In the genomic region with DNA sequence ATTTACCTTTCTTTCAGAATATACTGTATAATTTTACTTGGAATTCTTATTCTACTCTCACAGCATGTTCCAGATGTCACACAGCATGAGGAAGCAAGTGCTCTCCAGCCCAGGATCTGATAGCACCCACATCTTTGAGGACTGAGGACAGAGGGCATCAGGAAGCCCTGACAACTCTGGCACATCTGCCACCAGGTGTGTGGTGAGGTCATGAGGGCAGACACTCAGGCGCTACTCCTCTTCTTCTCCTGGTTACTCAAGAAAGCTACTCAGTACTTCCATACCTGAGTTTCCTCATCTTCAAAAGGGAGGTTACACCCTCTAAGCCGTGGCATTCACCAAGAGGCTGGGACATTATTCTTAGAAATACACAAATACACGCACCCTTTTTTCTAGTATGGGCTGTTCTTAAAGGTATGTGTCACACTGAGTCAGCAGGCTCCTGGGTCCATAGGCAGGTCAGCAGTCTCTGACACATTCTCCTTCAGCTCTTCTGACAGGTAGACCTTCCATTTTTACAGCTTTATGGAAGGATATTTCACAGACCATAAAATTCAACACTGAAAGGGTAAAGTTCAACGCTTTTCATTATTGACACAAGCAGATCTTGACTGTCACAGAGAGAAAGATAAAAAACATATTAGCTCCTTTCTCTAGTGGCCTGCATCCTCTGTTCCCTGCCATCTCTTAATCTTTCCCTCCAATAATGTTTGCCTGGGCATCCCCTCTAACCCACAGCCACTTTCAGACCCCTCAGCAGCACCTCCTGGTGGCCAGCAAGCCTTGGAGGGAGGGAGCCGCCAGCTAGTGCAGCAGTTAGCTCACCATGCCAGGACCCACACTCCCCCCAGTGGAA, we compare ENCODE assay signal across 8 cellular contexts.
DNase-seq lines count a peak whose midpoint lies in the region; FAIRE-seq and TF ChIP-seq lines count a peak whose summit lies in the region.

No MANE protein-coding gene starts in this region.

- no peak overlapping the region for H2BK120ac ChIP-seq in neuronal stem cell (ENCODE audit: low read depth, low read length)

- no peak overlapping the region for H2BK5ac ChIP-seq in neuronal stem cell (ENCODE audit: low read length)

- no peak overlapping the region for H3K4me3 Mint-ChIP-seq in T-helper 2 cell treated with Interferon-gamma antibody and Interleukin-4, amounts not matched to agents 5 μg/mL and 100 μg/mL, for 36 hours
- H3K4me3 Mint-ChIP-seq in immature natural killer cell = no peak overlapping the region

- no peak overlapping the region for H2BK15ac ChIP-seq in neuronal stem cell (ENCODE audit: low read length)

- H3K27me3 Mint-ChIP-seq in T-helper 2 cell treated with Interferon-gamma antibody and Interleukin-4, amounts not matched to agents 5 μg/mL and 100 μg/mL, for 36 hours (ENCODE audit: low read depth) = peaks cover 3% of the 10 kb centered on the region
- H3K27me3 Mint-ChIP-seq in immature natural killer cell (ENCODE audit: low read depth in 3 of 3) = peaks cover 10 to 19% (median 12%) of the 10 kb centered on the region in 3 donors

- H3K4me2 ChIP-seq in neuronal stem cell (ENCODE audit: insufficient read depth, low read length, poor library complexity, severe bottlenecking) = no peak overlapping the region

- H4K91ac ChIP-seq in neuronal stem cell (ENCODE audit: low read depth, low read length, poor library complexity) = no peak overlapping the region

- H3K9me3 ChIP-seq in neuronal stem cell (replicated peaks in 1 of 2; ENCODE audit: control insufficient read depth in 2 of 2, insufficient read depth in 1 of 2, low read depth in 1 of 2, low read length in 2 of 2) = no peaks in the 10 kb centered on the region
- H3K9me3 ChIP-seq in effector memory CD4-positive, alpha-beta T cell (ENCODE audit: control insufficient read depth, low read length) = no peaks in the 10 kb centered on the region

- no peak overlapping the region for H3K4ac ChIP-seq in neuronal stem cell (ENCODE audit: low read length)

- no peak overlapping the region for H2AFZ ChIP-seq in neuronal stem cell (ENCODE audit: low read length)

- no peak overlapping the region for H3K4me3 ChIP-seq in fibroblast of mammary gland (ENCODE audit: control insufficient read depth, low read depth, low read length)
- no peak overlapping the region for H3K4me3 ChIP-seq in neuronal stem cell (ENCODE audit: low read length in 2 of 2)
- no peak overlapping the region for H3K4me3 ChIP-seq in effector memory CD4-positive, alpha-beta T cell (ENCODE audit: insufficient read depth, low read depth, low read length, poor library complexity, severe bottlenecking)

- peaks cover 0 to 14% of the 10 kb centered on the region in 2 donors for H3K4me1 ChIP-seq in neuronal stem cell (ENCODE audit: control insufficient read depth in 2 of 2, insufficient read depth in 1 of 2, low read depth in 1 of 2, low read length in 2 of 2)
- no peaks in the 10 kb centered on the region for H3K4me1 ChIP-seq in effector memory CD4-positive, alpha-beta T cell (ENCODE audit: control insufficient read depth, insufficient read depth, low read length, poor library complexity, severe bottlenecking)

- no peaks in the 10 kb centered on the region for H3K9me3 Mint-ChIP-seq in T-helper 2 cell treated with Interferon-gamma antibody and Interleukin-4, amounts not matched to agents 5 μg/mL and 100 μg/mL, for 36 hours
- H3K9me3 Mint-ChIP-seq in immature natural killer cell = peaks cover 0 to 4% (median 0%) of the 10 kb centered on the region in 6 donors

- peak; percentile 94 for TF ChIP-seq CTCF in fibroblast of mammary gland (conservative IDR thresholded peaks at IDR 0.05; ENCODE audit: control insufficient read depth, insufficient read depth, low read depth, low read length)

- H3K27ac ChIP-seq in neuronal stem cell (replicated peaks; ENCODE audit: low read length) = no peak overlapping the region
- H3K27ac ChIP-seq in effector memory CD4-positive, alpha-beta T cell (ENCODE audit: insufficient read depth, low read length, poor library complexity, severe bottlenecking) = no peak overlapping the region

- no peak overlapping the region for H3K18ac ChIP-seq in neuronal stem cell (ENCODE audit: low read length)

- peak; percentile 86 for FAIRE-seq in G401.6 (lab: Jason Lieb, UNC)

- H3K79me1 ChIP-seq in neuronal stem cell (ENCODE audit: low read depth, low read length) = no peaks in the 10 kb centered on the region

- no CpG with 5 or more reads among the region's 5 CpGs for WGBS in neuronal stem cell (ENCODE audit: extremely low coverage in 2 of 2, insufficient read length in 2 of 2, insufficient replicate concordance in 1 of 2), 2 donors

- H3K36me3 Mint-ChIP-seq in T-helper 2 cell treated with Interferon-gamma antibody and Interleukin-4, amounts not matched to agents 5 μg/mL and 100 μg/mL, for 36 hours (ENCODE audit: low read depth) = no peaks in the 10 kb centered on the region
- no peaks in the 10 kb centered on the region for H3K36me3 Mint-ChIP-seq in immature natural killer cell

- peak; percentile 92 for DNase-seq in LoVo (ENCODE audit: low spot score)
- peak; percentile 23 for DNase-seq in activated CD4-positive, alpha-beta T cell treated with anti-CD3 and anti-CD28 coated beads, Interleukin-2, amount 50 U/mL, for 1 hour
- DNase-seq in fibroblast of mammary gland (ENCODE audit: low read depth) = peak; percentile 79
- DNase-seq in neuronal stem cell (ENCODE audit: low spot score) = peak; percentile 51
- no peak for DNase-seq in T-helper 2 cell treated with Interferon-gamma antibody and Interleukin-4, amounts not matched to agents 5 μg/mL and 100 μg/mL, for 36 hours (ENCODE audit: low spot score)
- no peak for DNase-seq in immature natural killer cell
- no peak for DNase-seq in effector memory CD4-positive, alpha-beta T cell

- no peak overlapping the region for H2BK12ac ChIP-seq in neuronal stem cell (ENCODE audit: low read length)

- no peak overlapping the region for H3K27ac Mint-ChIP-seq in T-helper 2 cell treated with Interferon-gamma antibody and Interleukin-4, amounts not matched to agents 5 μg/mL and 100 μg/mL, for 36 hours
- no peak overlapping the region for H3K27ac Mint-ChIP-seq in immature natural killer cell

- H3K14ac ChIP-seq in neuronal stem cell (ENCODE audit: low read length) = no peak overlapping the region

- peaks cover 0 to 8% (median 0%) of the 10 kb centered on the region in 3 experiments for H3K27me3 ChIP-seq in neuronal stem cell (ENCODE audit: control insufficient read depth in 3 of 3, insufficient read depth in 3 of 3, low read depth in 1 of 3, low read length in 3 of 3)
- H3K27me3 ChIP-seq in effector memory CD4-positive, alpha-beta T cell (replicated peaks; ENCODE audit: control insufficient read depth, insufficient read depth, low read length, poor library complexity, severe bottlenecking) = no peaks in the 10 kb centered on the region

- no peak overlapping the region for H4K8ac ChIP-seq in neuronal stem cell (ENCODE audit: low read depth, low read length)

- no peaks in the 10 kb centered on the region for H3K36me3 ChIP-seq in neuronal stem cell (replicated peaks in 1 of 2; ENCODE audit: control insufficient read depth in 2 of 2, insufficient read depth in 2 of 2, low read length in 2 of 2)
- no peaks in the 10 kb centered on the region for H3K36me3 ChIP-seq in effector memory CD4-positive, alpha-beta T cell (ENCODE audit: control insufficient read depth, insufficient read depth, low read length)

- no peaks in the 10 kb centered on the region for H3K4me1 Mint-ChIP-seq in T-helper 2 cell treated with Interferon-gamma antibody and Interleukin-4, amounts not matched to agents 5 μg/mL and 100 μg/mL, for 36 hours (ENCODE audit: low read depth)
- no peaks in the 10 kb centered on the region for H3K4me1 Mint-ChIP-seq in immature natural killer cell

- H3K23ac ChIP-seq in neuronal stem cell (ENCODE audit: low read depth, low read length, poor library complexity) = no peak overlapping the region

- no peak overlapping the region for H3K9ac ChIP-seq in neuronal stem cell (ENCODE audit: low read depth, low read length, poor library complexity)

- no peak overlapping the region for H2AK5ac ChIP-seq in neuronal stem cell (ENCODE audit: low read depth, low read length)

Comparison
In these comparisons a context has a peak if more than half of its experiments do, and no peak if none do; other contexts are left out.
1. DNase-seq: peak in LoVo (single experiment), activated CD4-positive, alpha-beta T cell treated with anti-CD3 and anti-CD28 coated beads, Interleukin-2, amount 50 U/mL, for 1 hour (single experiment), fibroblast of mammary gland (single experiment) and neuronal stem cell (single experiment); none in T-helper 2 cell treated with Interferon-gamma antibody and Interleukin-4, amounts not matched to agents 5 μg/mL and 100 μg/mL, for 36 hours (single experiment), immature natural killer cell (0 of 3) and effector memory CD4-positive, alpha-beta T cell (0 of 3).